ENCODE assay signal across 1 cellular context in genomic region chr3:187066228-187066995, GRCh38.
TF ChIP-seq lines count a peak whose summit lies in the region.

No MANE protein-coding gene starts in this region.

TF ChIP-seq in Ishikawa, 13 proteins besides CTCF, POLR2A, EP300 and RAD21 (continued from another document):
- TF ChIP-seq TAF1 (IDR thresholded peaks at IDR 0.05; ENCODE audit: low read depth) (no peak), MAX (IDR thresholded peaks at IDR 0.05) (no peak), TEAD4 (IDR thresholded peaks at IDR 0.05) (no peak)
